ENCODE assay signal across 26 cellular contexts in genomic region chr12:103887738-103888137, GRCh38.
"Had no signal": no experiment of that assay in that cellular context is flagged by ENCODE, and none has a peak within 500 bp of the region (broad histone marks: within the 10 kb centered on the region; RNA-seq: fewer than 3 reads in every experiment).

No MANE protein-coding gene starts in this region.

- H3K27ac ChIP-seq: left lung, lower lobe of right lung, ovary, right atrium auricular region, skin epidermis, stomach, testis, thyroid gland, transverse colon, upper lobe of left lung, vagina had no signal

- H3K27ac Mint-ChIP-seq: immature natural killer cell; natural killer cell; nephron progenitor cell; progenitor cell of endocrine pancreas; stimulated activated naive B cell treated with anti-CD40 and anti-IgM and Interleukin-4, amounts not matched to agents 10 μg/mL and 1 μg/mL and 100 μg/mL, for 72 hours had no signal

- H3K4me3 Mint-ChIP-seq: immature natural killer cell; natural killer cell; nephron progenitor cell; stimulated activated naive B cell treated with anti-CD40 and anti-IgM and Interleukin-4, amounts not matched to agents 10 μg/mL and 1 μg/mL and 100 μg/mL, for 72 hours had no signal

- H3K27me3 Mint-ChIP-seq: progenitor cell of endocrine pancreas; stimulated activated naive B cell treated with anti-CD40 and anti-IgM and Interleukin-4, amounts not matched to agents 10 μg/mL and 1 μg/mL and 100 μg/mL, for 72 hours had no signal

- H3K4me1 Mint-ChIP-seq: immature natural killer cell, natural killer cell, nephron progenitor cell had no signal

- H3K27me3 ChIP-seq: left lung, ovary, right atrium auricular region, stomach, testis, thyroid gland, transverse colon, upper lobe of left lung, vagina had no signal

- H3K4me3 ChIP-seq: left lung, lower lobe of right lung, ovary, right atrium auricular region, skin epidermis, stomach, testis, thyroid gland, transverse colon, upper lobe of left lung, vagina had no signal

- H3K9me3 Mint-ChIP-seq: immature natural killer cell; natural killer cell; nephron progenitor cell; stimulated activated naive B cell treated with anti-CD40 and anti-IgM and Interleukin-4, amounts not matched to agents 10 μg/mL and 1 μg/mL and 100 μg/mL, for 72 hours had no signal

- DNase-seq: immature natural killer cell; kidney; left colon; left lung; lower lobe of right lung; mammary epithelial cell; mesenchymal stem cell; natural killer cell; nephron progenitor cell; ovary; stimulated activated CD4-positive, alpha-beta T cell treated with anti-CD3 and anti-CD28 coated beads, Interleukin-12 subunit alpha, Interleukin-12 subunit beta, amount 100 ng/mL, for 4 hours; stimulated activated CD4-positive, alpha-beta T cell treated with anti-CD3 and anti-CD28 coated beads, Interleukin-15, amount 100 ng/mL, for 24 hours; stimulated activated CD4-positive, alpha-beta T cell treated with anti-CD3 and anti-CD28 coated beads, Interleukin-2, amount 100 ng/mL, for 24 hours; stimulated activated CD4-positive, alpha-beta T cell treated with anti-CD3 and anti-CD28 coated beads, Interleukin-4, amount 100 ng/mL, for 1 hour; stimulated activated naive B cell treated with anti-CD40 and anti-IgM and Interleukin-4, amounts not matched to agents 10 μg/mL and 1 μg/mL and 100 μg/mL, for 72 hours; stimulated activated naive CD8-positive, alpha-beta T cell treated with anti-CD3 and anti-CD28 coated beads, Interleukin-15, Interleukin-2, amounts not matched to agents 100 U/mL and 50 U/mL, for 24 hours; stomach; testis; thyroid gland; transverse colon; upper lobe of left lung had no signal

- ATAC-seq: left colon; left lung; lower lobe of right lung; natural killer cell; sciatic nerve; stimulated activated naive B cell treated with anti-CD40 and anti-IgM and Interleukin-4, amounts not matched to agents 10 μg/mL and 1 μg/mL and 100 μg/mL, for 72 hours; stimulated activated naive CD8-positive, alpha-beta T cell treated with anti-CD3 and anti-CD28 coated beads, Interleukin-15, Interleukin-2, amounts not matched to agents 100 U/mL and 50 U/mL, for 24 hours had no signal

- H3K36me3 Mint-ChIP-seq: natural killer cell had no signal

- H3K9me3 ChIP-seq: left lung, lower lobe of right lung, ovary, right atrium auricular region, stomach, testis, thyroid gland, transverse colon, upper lobe of left lung, vagina had no signal

- H3K36me3 ChIP-seq: left lung, lower lobe of right lung, ovary, right atrium auricular region, stomach, thyroid gland, transverse colon, upper lobe of left lung, vagina had no signal
